ENCODE assay signal across 18 cellular contexts in the genomic region with DNA sequence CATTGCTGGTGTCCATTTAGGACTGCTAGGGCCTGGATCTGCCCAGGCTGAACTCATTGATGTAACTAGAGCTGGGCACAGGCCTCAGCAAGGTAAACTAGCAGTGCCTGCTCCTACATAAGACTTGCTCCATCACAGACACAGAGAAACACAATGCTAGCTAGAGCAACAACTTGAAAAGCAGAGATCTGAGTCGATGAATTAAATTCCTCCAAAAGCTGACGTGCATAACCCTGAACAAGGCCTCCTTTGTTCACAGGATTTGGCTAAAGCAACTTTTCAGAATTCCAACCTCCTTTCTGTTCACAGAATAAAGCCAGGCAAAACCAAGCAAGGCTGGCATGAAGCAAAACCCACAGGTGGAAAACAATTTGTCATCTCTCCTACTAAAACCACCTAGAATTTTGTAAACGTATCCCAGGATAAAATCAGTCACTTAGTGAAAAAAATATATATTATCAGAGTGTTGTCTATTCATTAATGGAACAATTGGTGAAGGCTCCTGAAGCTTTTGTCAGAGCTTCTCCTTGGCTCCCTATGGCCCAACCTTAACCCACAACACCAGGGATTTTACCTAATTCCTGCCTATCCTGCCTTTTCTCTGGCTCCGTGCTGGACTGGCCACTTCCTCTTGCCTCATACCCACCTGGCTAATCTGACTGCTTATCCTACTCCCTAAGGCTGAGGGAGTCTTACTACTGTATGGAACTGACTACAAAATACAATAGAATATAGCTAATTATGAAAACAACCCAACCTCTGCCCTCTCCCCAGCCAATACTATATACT. TPM values are rescaled to one million over a fixed set of nuclear protein-coding genes. Genes with fewer than 3 reads are reported as not detected.
DNase-seq lines count a peak whose midpoint lies in the region; ATAC-seq, FAIRE-seq and TF ChIP-seq lines count a peak whose summit lies in the region.
"Had no signal": no experiment of that assay in that cellular context is flagged by ENCODE, and none has a peak within 500 bp of the region (broad histone marks: within the 10 kb centered on the region; RNA-seq: fewer than 3 reads in every experiment).

No MANE protein-coding gene starts in this region.

- in situ Hi-C loops in HepG2 (cut with HindIII; ENCODE audit: extremely low pct_ligation_motif_present, low pct_unique_long_range_greater_than_20kb) = loop anchor here (5.0 kb wide), 1 partner anchor 323 kb away; no protein-coding TSS in a partner anchor

- no peak overlapping the region for H3K27ac Mint-ChIP-seq in endodermal cell
- H3K27ac Mint-ChIP-seq in activated CD4-positive, alpha-beta T cell treated with anti-CD3 and anti-CD28 coated beads, Interleukin-2, amount 10 ng/mL, durations not matched to agents 24 days and 14 days = no peak overlapping the region
- no peak overlapping the region for H3K27ac Mint-ChIP-seq in activated CD4-positive, alpha-beta memory T cell treated with anti-CD3 and anti-CD28 coated beads for 36 hours
- H3K27ac Mint-ChIP-seq: activated naive CD4-positive, alpha-beta T cell treated with anti-CD3 and anti-CD28 coated beads for 36 hours; HFFc6; stimulated activated effector memory CD8-positive, alpha-beta T cell treated with anti-CD3 and anti-CD28 coated beads, Interleukin-12 subunit alpha, Interleukin-12 subunit beta, amount 100 ng/mL, for 72 hours had no signal

- FAIRE-seq in HepG2 (lab: Jason Lieb, UNC) = peak; percentile 61

- TF ChIP-seq EP300 in HepG2 (IDR thresholded peaks at IDR 0.05; ENCODE audit: low read depth in 2 of 2, low read length in 2 of 2) (no peak), HepG2 (CRISPR knock-in tag; IDR thresholded peaks at IDR 0.05; ENCODE audit: borderline replicate concordance) (no peak)

- no peak overlapping the region for H3K27ac ChIP-seq in PC-3 (ENCODE audit: low read length)
- peak overlapping the region; percentile 70 for H3K27ac ChIP-seq in endodermal cell (ENCODE audit: low read depth, low read length)
- H3K27ac ChIP-seq in HepG2 (ENCODE audit: extremely low read length, insufficient read depth, low read length) = peak overlapping the region; percentile 26
- H3K27ac ChIP-seq: BLaER1 treated with 17β-estradiol and CSF1 and Interleukin-3, amounts not matched to agents 10 nM and 100 nM; colonic mucosa; psoas muscle had no signal

- peaks cover 2% of the 10 kb centered on the region for H3K27me3 Mint-ChIP-seq in endodermal cell (ENCODE audit: insufficient read depth)
- H3K27me3 Mint-ChIP-seq in activated CD4-positive, alpha-beta T cell treated with anti-CD3 and anti-CD28 coated beads, Interleukin-2, amount 10 ng/mL, durations not matched to agents 24 days and 14 days = peaks cover 12% of the 10 kb centered on the region
- peaks cover 2% of the 10 kb centered on the region for H3K27me3 Mint-ChIP-seq in activated CD4-positive, alpha-beta memory T cell treated with anti-CD3 and anti-CD28 coated beads for 36 hours

- no peaks in the 10 kb centered on the region for H3K9me3 Mint-ChIP-seq in endodermal cell
- no peaks in the 10 kb centered on the region for H3K9me3 Mint-ChIP-seq in activated CD4-positive, alpha-beta T cell treated with anti-CD3 and anti-CD28 coated beads, Interleukin-2, amount 10 ng/mL, durations not matched to agents 24 days and 14 days
- H3K9me3 Mint-ChIP-seq in activated CD4-positive, alpha-beta memory T cell treated with anti-CD3 and anti-CD28 coated beads for 36 hours = no peaks in the 10 kb centered on the region
- H3K9me3 Mint-ChIP-seq: activated naive CD4-positive, alpha-beta T cell treated with anti-CD3 and anti-CD28 coated beads for 36 hours; HFFc6; stimulated activated effector memory CD8-positive, alpha-beta T cell treated with anti-CD3 and anti-CD28 coated beads, Interleukin-12 subunit alpha, Interleukin-12 subunit beta, amount 100 ng/mL, for 72 hours had no signal

- H3K4me3 ChIP-seq in PC-3 (ENCODE audit: low read length) = no peak overlapping the region
- H3K4me3 ChIP-seq in endodermal cell (ENCODE audit: low read length) = no peak overlapping the region
- no peak overlapping the region for H3K4me3 ChIP-seq in HepG2 (replicated peaks in 1 of 3; ENCODE audit: insufficient read depth in 1 of 3, low read depth in 2 of 3, low read length in 3 of 3)
- H3K4me3 ChIP-seq: BLaER1 treated with 17β-estradiol and CSF1 and Interleukin-3, amounts not matched to agents 10 nM and 100 nM; colonic mucosa; MG63; mucosa of descending colon; psoas muscle had no signal

- BruUV-seq in PC-3 (replicated peaks; lab: Mats Ljungman, UMichigan) (no TSS peak), HepG2 (replicated peaks; lab: Mats Ljungman, UMichigan) (no TSS peak)

- no peaks in the 10 kb centered on the region for H3K9me2 ChIP-seq in PC-3 (replicated peaks; ENCODE audit: low read length)

- no peak overlapping the region for H2AFZ ChIP-seq in PC-3 (ENCODE audit: low read length)
- H2AFZ ChIP-seq in HepG2 (ENCODE audit: low read length) = no peak overlapping the region

- no peak overlapping the region for H3K4me3 Mint-ChIP-seq in endodermal cell
- no peak overlapping the region for H3K4me3 Mint-ChIP-seq in activated CD4-positive, alpha-beta T cell treated with anti-CD3 and anti-CD28 coated beads, Interleukin-2, amount 10 ng/mL, durations not matched to agents 24 days and 14 days
- no peak overlapping the region for H3K4me3 Mint-ChIP-seq in activated CD4-positive, alpha-beta memory T cell treated with anti-CD3 and anti-CD28 coated beads for 36 hours
- H3K4me3 Mint-ChIP-seq: activated naive CD4-positive, alpha-beta T cell treated with anti-CD3 and anti-CD28 coated beads for 36 hours; HFFc6; stimulated activated effector memory CD8-positive, alpha-beta T cell treated with anti-CD3 and anti-CD28 coated beads, Interleukin-12 subunit alpha, Interleukin-12 subunit beta, amount 100 ng/mL, for 72 hours had no signal

- H3K4me1 ChIP-seq in PC-3 (ENCODE audit: insufficient read depth, low read length) = peaks cover 14% of the 10 kb centered on the region
- peaks cover 18% of the 10 kb centered on the region for H3K4me1 ChIP-seq in endodermal cell (ENCODE audit: control insufficient read depth, insufficient read depth, low read length)
- peaks cover 14% of the 10 kb centered on the region for H3K4me1 ChIP-seq in HepG2 (ENCODE audit: insufficient read depth, low read length)
- H3K4me1 ChIP-seq: colonic mucosa, psoas muscle had no signal

- H3K4me2 ChIP-seq in PC-3 (ENCODE audit: low read length) (no peak overlapping the region), HepG2 (ENCODE audit: low read depth, low read length) (peak overlapping the region; percentile 24; the same call in 1 of the 2 replicates)

- ATAC-seq in PC-3 (peak; percentile 17; the same call in 1 of the 2 replicates), HepG2 (peak; percentile 70)
- ATAC-seq: mucosa of descending colon; psoas muscle; stimulated activated effector memory CD8-positive, alpha-beta T cell treated with anti-CD3 and anti-CD28 coated beads, Interleukin-12 subunit alpha, Interleukin-12 subunit beta, amount 100 ng/mL, for 72 hours had no signal

- H3K9me3 ChIP-seq in PC-3 (ENCODE audit: low read length) (no peaks in the 10 kb centered on the region), endodermal cell (ENCODE audit: control insufficient read depth, low read length) (no peaks in the 10 kb centered on the region), HepG2 (ENCODE audit: low read length) (no peaks in the 10 kb centered on the region)
- H3K9me3 ChIP-seq: colonic mucosa, MG63, mucosa of descending colon, psoas muscle had no signal

- DNase-seq in PC-3 (peak; percentile 18), endodermal cell (no peak), HepG2 (ENCODE audit: low spot score) (peak; percentile 63), superior temporal gyrus (ENCODE audit: extremely low spot score) (peak; percentile 68), NCI-H2227 (lab: John Stamatoyannopoulos, UW; ENCODE audit: unreplicated experiment) (no peak)
- no peak for DNase-seq in stimulated activated CD4-positive, alpha-beta T cell treated with anti-CD3 and anti-CD28 coated beads, Interleukin-4, amount 100 ng/mL, for 4 hours
- no peak for DNase-seq in activated CD4-positive, alpha-beta T cell treated with anti-CD3 and anti-CD28 coated beads, Interleukin-2, amount 10 ng/mL, durations not matched to agents 24 days and 14 days
- no peak for DNase-seq in activated CD4-positive, alpha-beta memory T cell treated with anti-CD3 and anti-CD28 coated beads for 36 hours
- DNase-seq: activated CD8-positive, alpha-beta memory T cell treated with anti-CD3 and anti-CD28 coated beads for 24 hours; activated naive CD4-positive, alpha-beta T cell treated with anti-CD3 and anti-CD28 coated beads for 36 hours; colonic mucosa; DMS79 treated with DMSO at 0.1 percent for 48 hours; HFFc6; MG63; psoas muscle had no signal

- TF ChIP-seq RAD21 in HepG2 (CRISPR knock-in tag; IDR thresholded peaks at IDR 0.05) = no peak

- no peaks in the 10 kb centered on the region for H3K36me3 ChIP-seq in PC-3 (ENCODE audit: low read depth, low read length)
- no peaks in the 10 kb centered on the region for H3K36me3 ChIP-seq in endodermal cell (ENCODE audit: control insufficient read depth, insufficient read depth, low read length)
- no peaks in the 10 kb centered on the region; a peak in 1 of 5 replicates for H3K36me3 ChIP-seq in HepG2 (replicated peaks in 1 of 2; ENCODE audit: control insufficient read depth in 1 of 2, insufficient read depth in 2 of 2, low read length in 2 of 2)
- H3K36me3 ChIP-seq: BLaER1 treated with 17β-estradiol and CSF1 and Interleukin-3, amounts not matched to agents 10 nM and 100 nM; colonic mucosa; MG63 had no signal

- no peaks in the 10 kb centered on the region for H3K27me3 ChIP-seq in PC-3 (ENCODE audit: low read length)
- no peaks in the 10 kb centered on the region for H3K27me3 ChIP-seq in endodermal cell (ENCODE audit: control insufficient read depth, insufficient read depth, low read length, poor library complexity, severe bottlenecking)
- no peaks in the 10 kb centered on the region for H3K27me3 ChIP-seq in HepG2 (ENCODE audit: control insufficient read depth in 1 of 2, insufficient read depth in 2 of 2, low read length in 2 of 2)
- H3K27me3 ChIP-seq: BLaER1 treated with 17β-estradiol and CSF1 and Interleukin-3, amounts not matched to agents 10 nM and 100 nM; colonic mucosa; MG63 had no signal

- no peaks in the 10 kb centered on the region for H3F3A ChIP-seq in PC-3 (ENCODE audit: low read length, unreplicated experiment)

- CTCF ChIA-PET in PC-3 (lab: Charles Lee) = no interaction called here
- CTCF ChIA-PET in HepG2 (lab: Yijun Ruan, JAX; ENCODE audit: low intra/inter-chr PET ratio, low total read pairs) = no interaction called here
- CTCF ChIA-PET in activated CD4-positive, alpha-beta memory T cell treated with anti-CD3 and anti-CD28 coated beads for 36 hours (lab: Charles Lee) = interaction anchor here (1.3 kb wide), 1 partner anchor 10 kb away, joined by 4 read pairs; no protein-coding TSS in a partner anchor

- no peaks in the 10 kb centered on the region for H3K36me3 Mint-ChIP-seq in endodermal cell (ENCODE audit: low read depth)
- H3K36me3 Mint-ChIP-seq in activated CD4-positive, alpha-beta T cell treated with anti-CD3 and anti-CD28 coated beads, Interleukin-2, amount 10 ng/mL, durations not matched to agents 24 days and 14 days (ENCODE audit: low read depth) = no peaks in the 10 kb centered on the region
- no peaks in the 10 kb centered on the region for H3K36me3 Mint-ChIP-seq in activated CD4-positive, alpha-beta memory T cell treated with anti-CD3 and anti-CD28 coated beads for 36 hours
- H3K36me3 Mint-ChIP-seq: stimulated activated effector memory CD8-positive, alpha-beta T cell treated with anti-CD3 and anti-CD28 coated beads, Interleukin-12 subunit alpha, Interleukin-12 subunit beta, amount 100 ng/mL, for 72 hours had no signal

- intact Hi-C loops in PC-3 (cut with micrococcal nuclease) = no loop called here
- intact Hi-C loops in HepG2 (cut with micrococcal nuclease; ENCODE audit: unreplicated experiment) = no loop called here
- intact Hi-C loops in activated CD4-positive, alpha-beta T cell treated with anti-CD3 and anti-CD28 coated beads, Interleukin-2, amount 10 ng/mL, durations not matched to agents 24 days and 14 days (cut with micrococcal nuclease) = no loop called here
- intact Hi-C loops in activated CD4-positive, alpha-beta memory T cell treated with anti-CD3 and anti-CD28 coated beads for 36 hours (cut with micrococcal nuclease) = loop anchor here (5.0 kb wide), 1 partner anchor 1368 kb away; no protein-coding TSS in a partner anchor

- 54 to 90% methylated on average over 2 to 3 of the region's 4 CpGs for WGBS in endodermal cell (ENCODE audit: insufficient coverage in 1 of 2, insufficient read length in 1 of 2), 2 experiments
- WGBS in HepG2 (ENCODE audit: low lambda C conversion rate) = 21% methylated on average over 4 of the region's 4 CpGs

- H4K20me1 ChIP-seq in PC-3 (ENCODE audit: low read length) (no peaks in the 10 kb centered on the region), HepG2 (ENCODE audit: insufficient read depth, low read length) (no peaks in the 10 kb centered on the region)
- H4K20me1 ChIP-seq: BLaER1 treated with 17β-estradiol and CSF1 and Interleukin-3, amounts not matched to agents 10 nM and 100 nM had no signal

- no peak overlapping the region for H3K9ac ChIP-seq in PC-3 (ENCODE audit: low read length)
- no peak overlapping the region for H3K9ac ChIP-seq in endodermal cell (ENCODE audit: extremely low read depth, low read length, poor library complexity, severe bottlenecking)
- no peak overlapping the region for H3K9ac ChIP-seq in HepG2 (ENCODE audit: insufficient read depth, low read depth, low read length)
- H3K9ac ChIP-seq: BLaER1 treated with 17β-estradiol and CSF1 and Interleukin-3, amounts not matched to agents 10 nM and 100 nM had no signal

- no peak for TF ChIP-seq CTCF in PC-3 (conservative IDR thresholded peaks at IDR 0.05; ENCODE audit: low read depth, low read length)
- TF ChIP-seq CTCF in endodermal cell (conservative IDR thresholded peaks at IDR 0.05) = no peak
- TF ChIP-seq CTCF in HepG2 (CRISPR knock-in tag; IDR thresholded peaks at IDR 0.05) = no peak

- H3K4me1 Mint-ChIP-seq in endodermal cell = peaks cover 32% of the 10 kb centered on the region
- H3K4me1 Mint-ChIP-seq in activated CD4-positive, alpha-beta T cell treated with anti-CD3 and anti-CD28 coated beads, Interleukin-2, amount 10 ng/mL, durations not matched to agents 24 days and 14 days = no peaks in the 10 kb centered on the region
- H3K4me1 Mint-ChIP-seq in activated CD4-positive, alpha-beta memory T cell treated with anti-CD3 and anti-CD28 coated beads for 36 hours (ENCODE audit: low read depth) = no peaks in the 10 kb centered on the region
- H3K4me1 Mint-ChIP-seq: stimulated activated effector memory CD8-positive, alpha-beta T cell treated with anti-CD3 and anti-CD28 coated beads, Interleukin-12 subunit alpha, Interleukin-12 subunit beta, amount 100 ng/mL, for 72 hours had no signal

- H3K79me2 ChIP-seq in PC-3 (ENCODE audit: low read length) = no peaks in the 10 kb centered on the region
- H3K79me2 ChIP-seq in HepG2 (ENCODE audit: insufficient read depth, low read length) = no peaks in the 10 kb centered on the region

- TF ChIP-seq POLR2A in HepG2 (IDR thresholded peaks at IDR 0.05; ENCODE audit: insufficient read depth in 1 of 2, low read depth in 2 of 2, low read length in 2 of 2) = no peak

- POLR2A ChIA-PET in PC-3 (lab: Charles Lee; ENCODE audit: unreplicated experiment) = interaction anchor here (0.6 kb wide), 1 partner anchor 42 kb away, joined by 3 read pairs; no protein-coding TSS in a partner anchor
- POLR2A ChIA-PET in HepG2 (lab: Yijun Ruan, JAX) = no interaction called here
- POLR2A ChIA-PET in activated CD4-positive, alpha-beta memory T cell treated with anti-CD3 and anti-CD28 coated beads for 36 hours (lab: Charles Lee) = no interaction called here

RNA-seq across cellular contexts. Expression of a gene that starts 39.9 kb away (rescaled TPM):
- total RNA-seq in PC-3 (2014; rRNA removed) (4.1 and 4.5 TPM in 2 replicates), endodermal cell (10 to 100 TPM; 12.0 to 12.4 TPM), HepG2 (2016; rRNA removed; fragmentation: Illumina TruSeq; extraction: Trizol) (3.0 and 4.4 TPM in 2 replicates)
- polyA plus RNA-seq in endodermal cell (2013, experiment 1 of 2) = 24.1 TPM
- 23.9 TPM for polyA plus RNA-seq in endodermal cell (2013, experiment 2 of 2)
- total RNA-seq in HepG2 (2016; cell fraction: cytosol; rRNA removed; fragmentation: Illumina TruSeq; extraction: Trizol; ENCODE audit: low read depth) = 0.81 and 0.97 TPM in 2 replicates
- 2.8 and 4.1 TPM in 2 replicates for total RNA-seq in HepG2 (2016; cell fraction: insoluble cytoplasmic fraction; rRNA removed; fragmentation: Illumina TruSeq; extraction: Trizol)
- 0.96 and 1.1 TPM in 2 replicates for total RNA-seq in HepG2 (2016; cell fraction: membrane; rRNA removed; fragmentation: Illumina TruSeq; extraction: Trizol)
- 5.1 and 5.3 TPM in 2 replicates for total RNA-seq in HepG2 (2016; cell fraction: nucleus; rRNA removed; fragmentation: Illumina TruSeq; extraction: Trizol)
- 1.2 and 2.0 TPM in 2 replicates for polyA plus RNA-seq in HepG2 (2011; rRNA removed)
- 1.1 and 1.3 TPM in 2 replicates for polyA plus RNA-seq in HepG2 (2011; cell fraction: cytosol; rRNA removed)
- polyA plus RNA-seq in HepG2 (2011; cell fraction: nucleus; rRNA removed) = 1.0 and 2.1 TPM in 2 replicates
- polyA plus RNA-seq in HepG2 (2012) = 1.0 and 1.7 TPM in 2 replicates
- polyA plus RNA-seq in HepG2 (2016; cell fraction: cytosol; fragmentation: Illumina TruSeq; extraction: Trizol; ENCODE audit: low read depth) = 0.05 and 0.07 TPM in 2 replicates
- 2.0 and 2.5 TPM in 2 replicates for polyA plus RNA-seq in HepG2 (2016; cell fraction: insoluble cytoplasmic fraction; fragmentation: Illumina TruSeq; extraction: Trizol; ENCODE audit: low read depth)
- polyA plus RNA-seq in HepG2 (2016; cell fraction: membrane; fragmentation: Illumina TruSeq; extraction: Trizol; ENCODE audit: low read depth) = 0.14 and 0.24 TPM in 2 replicates
- polyA plus RNA-seq in HepG2 (2016; cell fraction: nucleus; fragmentation: Illumina TruSeq; extraction: Trizol; ENCODE audit: insufficient read depth, low read depth) = 1.7 and 1.9 TPM in 2 replicates
- 0.07 and 4.3 TPM in 2 replicates for polyA minus RNA-seq in HepG2 (2011; rRNA and poly(A)+ RNA removed; ENCODE audit: low replicate concordance)
- 3.6 and 4.0 TPM in 2 replicates for polyA minus RNA-seq in HepG2 (2011; cell fraction: cytosol; rRNA and poly(A)+ RNA removed)
- 10.0 and 12.9 TPM in 2 replicates for polyA minus RNA-seq in HepG2 (2011; cell fraction: nucleus; rRNA and poly(A)+ RNA removed)
- 0.38 TPM in 1 of 2 replicates, not detected in the other for total RNA-seq in activated CD4-positive, alpha-beta T cell treated with anti-CD3 and anti-CD28 coated beads, Interleukin-2, amount 10 ng/mL, durations not matched to agents 24 days and 14 days
- total RNA-seq in activated CD4-positive, alpha-beta memory T cell treated with anti-CD3 and anti-CD28 coated beads for 36 hours = under 1 TPM; 0.10 to 0.12 TPM
- total RNA-seq: HFFc6 had no signal

Comparison
In these comparisons a context has a peak if more than half of its experiments do, and no peak if none do; other contexts are left out.
1. DNase-seq: peak in PC-3 (single experiment), HepG2 (single experiment) and superior temporal gyrus (single experiment); none in endodermal cell (single experiment), NCI-H2227 (single experiment), stimulated activated CD4-positive, alpha-beta T cell treated with anti-CD3 and anti-CD28 coated beads, Interleukin-4, amount 100 ng/mL, for 4 hours (0 of 2), activated CD4-positive, alpha-beta T cell treated with anti-CD3 and anti-CD28 coated beads, Interleukin-2, amount 10 ng/mL, durations not matched to agents 24 days and 14 days (single experiment) and activated CD4-positive, alpha-beta memory T cell treated with anti-CD3 and anti-CD28 coated beads for 36 hours (single experiment).